ENCODE assay signal across 23 cellular contexts in the genomic region with DNA sequence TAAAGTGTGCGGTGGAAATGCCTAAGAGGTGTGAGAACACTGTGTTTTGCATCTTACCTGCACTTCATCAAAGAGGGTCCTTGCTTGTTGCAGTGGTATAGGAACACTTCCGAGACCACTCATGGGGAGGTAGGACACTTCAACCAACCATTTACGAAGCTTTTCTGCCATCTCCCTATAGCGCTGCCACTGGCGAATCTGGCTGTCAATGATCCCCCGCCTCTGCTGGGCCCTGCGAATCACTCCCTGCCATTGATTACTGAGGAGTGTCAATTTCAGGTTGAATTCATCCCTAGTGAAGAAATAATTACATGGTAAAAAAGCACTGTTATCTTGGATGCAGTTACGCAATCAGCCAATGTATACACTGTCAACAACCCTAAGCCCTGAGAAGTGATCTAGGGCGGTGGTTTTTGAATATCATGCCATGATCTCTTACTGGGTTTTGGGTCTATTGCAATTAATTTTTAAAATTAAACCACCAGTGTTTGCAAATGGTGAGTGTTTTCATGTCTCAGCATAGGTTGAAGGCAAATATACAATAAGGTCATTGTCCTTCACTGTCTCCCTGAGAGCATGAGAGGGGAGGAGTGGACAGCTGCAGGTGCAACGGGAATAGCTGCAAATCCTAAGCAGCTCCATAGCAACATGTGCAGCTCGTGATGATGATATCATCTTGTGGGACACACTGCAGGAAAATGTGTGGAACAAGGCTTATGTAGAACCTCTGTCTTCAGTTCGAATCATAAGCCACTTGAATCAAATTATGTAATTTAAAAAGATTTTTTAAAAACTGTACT.
DNase-seq lines count a peak whose midpoint lies in the region; ATAC-seq and TF ChIP-seq lines count a peak whose summit lies in the region.
"Had no signal": no experiment of that assay in that cellular context is flagged by ENCODE, and none has a peak within 500 bp of the region (broad histone marks: within the 10 kb centered on the region; RNA-seq: fewer than 3 reads in every experiment).

No MANE protein-coding gene starts in this region.

- no peak overlapping the region for H3K27ac ChIP-seq in CD8-positive, alpha-beta T cell (ENCODE audit: low read depth, low read length)
- H3K27ac ChIP-seq in angular gyrus (ENCODE audit: low read depth, low read length): peak overlapping the region; percentile 34
- H3K27ac ChIP-seq: epithelial cell of prostate, thyroid gland had no signal

- H3K27ac Mint-ChIP-seq in CD8-positive, alpha-beta T cell: peak overlapping the region; percentile 52
- H3K27ac Mint-ChIP-seq: HFFc6 had no signal

- H3K36me3 ChIP-seq in CD8-positive, alpha-beta T cell (ENCODE audit: insufficient read depth, low read length): peaks cover 46% of the 10 kb centered on the region

- H3K4me1 ChIP-seq in CD8-positive, alpha-beta T cell (ENCODE audit: insufficient read depth, low read length): no peaks in the 10 kb centered on the region
- H3K4me1 ChIP-seq: thyroid gland had no signal

- ATAC-seq in CD8-positive, alpha-beta T cell: no peak
- ATAC-seq in SK-N-SH treated with all-trans-retinoic acid at 6 μM for 48 hours (no peak), GM18909 (IDR thresholded peaks at IDR 0.05; ENCODE audit: poor library complexity, unreplicated experiment) (no peak)
- ATAC-seq: Right ventricle myocardium inferior; stimulated activated naive CD8-positive, alpha-beta T cell treated with anti-CD3 and anti-CD28 coated beads, Interleukin-15, Interleukin-2, amounts not matched to agents 100 U/mL and 50 U/mL, for 24 hours; T-cell had no signal

- no peak overlapping the region for H3K4me3 Mint-ChIP-seq in CD8-positive, alpha-beta T cell
- H3K4me3 Mint-ChIP-seq: HFFc6, T-cell had no signal

- peaks cover 86% of the 10 kb centered on the region for H3K36me3 Mint-ChIP-seq in CD8-positive, alpha-beta T cell

- H3K27me3 ChIP-seq in CD8-positive, alpha-beta T cell (ENCODE audit: insufficient read depth, low read length): no peaks in the 10 kb centered on the region
- H3K27me3 ChIP-seq: MG63, thyroid gland had no signal

- DNase-seq in CD8-positive, alpha-beta T cell: no peak
- DNase-seq in HuH-7 (ENCODE audit: low spot score) (peak; percentile 23), NCI-H345 (lab: John Stamatoyannopoulos, UW) (peak; percentile 83), kidney tubule cell (ENCODE audit: low spot score) (no peak)
- DNase-seq in activated CD8-positive, alpha-beta memory T cell treated with anti-CD3 and anti-CD28 coated beads, Interleukin-2, amount 50 U/mL, for 4 hours: no peak
- DNase-seq: activated CD4-positive, alpha-beta T cell treated with anti-CD3 and anti-CD28 coated beads, Interleukin-2, amount 50 U/mL, for 48 hours; C1 segment of cervical spinal cord; cerebellar nuclear complex; HFFc6; KBM-7; mammary epithelial cell; MG63; NCI-H1694 treated with DMSO at 0.1 percent for 48 hours; NCI-H526 treated with DMSO at 0.1 percent for 48 hours; stimulated activated CD4-positive, alpha-beta T cell treated with anti-CD3 and anti-CD28 coated beads, Interleukin-15, amount 100 ng/mL, for 24 hours; stimulated activated naive CD8-positive, alpha-beta T cell treated with anti-CD3 and anti-CD28 coated beads, Interleukin-15, Interleukin-2, amounts not matched to agents 100 U/mL and 50 U/mL, for 24 hours; T-cell; thyroid gland had no signal

- H3K9me3 Mint-ChIP-seq in CD8-positive, alpha-beta T cell: no peaks in the 10 kb centered on the region
- H3K9me3 Mint-ChIP-seq: HFFc6, T-cell had no signal

- H3K9me3 ChIP-seq in CD8-positive, alpha-beta T cell (ENCODE audit: low read length): no peaks in the 10 kb centered on the region
- H3K9me3 ChIP-seq: MG63, thyroid gland had no signal

- POLR2A ChIA-PET in CD8-positive, alpha-beta T cell (lab: Charles Lee): no interaction called here

- no peak overlapping the region for H3K4me3 ChIP-seq in CD8-positive, alpha-beta T cell (ENCODE audit: low read depth, low read length)
- H3K4me3 ChIP-seq: MG63, thyroid gland had no signal

- TF ChIP-seq CTCF in CD8-positive, alpha-beta T cell (IDR thresholded peaks at IDR 0.05): no peak

- CTCF ChIA-PET in CD8-positive, alpha-beta T cell (lab: Charles Lee): no interaction called here

- peaks cover 6% of the 10 kb centered on the region for H3K4me1 Mint-ChIP-seq in CD8-positive, alpha-beta T cell (ENCODE audit: low read depth)

- intact Hi-C loops in CD8-positive, alpha-beta T cell (cut with DNase I, micrococcal nuclease): loop anchor here (2.0 to 10.0 kb wide), 3 partner anchors 23 to 147 kb away; no protein-coding TSS in a partner anchor

- no peaks in the 10 kb centered on the region for H3K27me3 Mint-ChIP-seq in CD8-positive, alpha-beta T cell (ENCODE audit: low read depth)
- H3K27me3 Mint-ChIP-seq: T-cell had no signal

TF ChIP-seq in SK-N-SH treated with all-trans-retinoic acid at 6 μM for 48 hours, 23 proteins besides CTCF, POLR2A, EP300 and RAD21:
- TF ChIP-seq RARB (CRISPR knock-in tag; IDR thresholded peaks at IDR 0.05) (no peak), SNAI2 (CRISPR knock-in tag; IDR thresholded peaks at IDR 0.05) (no peak), OSR1 (CRISPR knock-in tag; IDR thresholded peaks at IDR 0.05) (no peak), TCF4 (CRISPR knock-in tag; IDR thresholded peaks at IDR 0.05; ENCODE audit: borderline replicate concordance) (no peak), CREB5 (CRISPR knock-in tag; IDR thresholded peaks at IDR 0.05; ENCODE audit: low read depth) (no peak)

Comparison
In these comparisons a context has a peak if more than half of its experiments do, and no peak if none do; other contexts are left out.
1. DNase-seq: peak in HuH-7 (single experiment) and NCI-H345 (single experiment); none in CD8-positive, alpha-beta T cell (0 of 7), activated CD8-positive, alpha-beta memory T cell treated with anti-CD3 and anti-CD28 coated beads, Interleukin-2, amount 50 U/mL, for 4 hours (single experiment) and kidney tubule cell (single experiment).